1 cellular context compared by ENCODE assay signal in the genomic region with DNA sequence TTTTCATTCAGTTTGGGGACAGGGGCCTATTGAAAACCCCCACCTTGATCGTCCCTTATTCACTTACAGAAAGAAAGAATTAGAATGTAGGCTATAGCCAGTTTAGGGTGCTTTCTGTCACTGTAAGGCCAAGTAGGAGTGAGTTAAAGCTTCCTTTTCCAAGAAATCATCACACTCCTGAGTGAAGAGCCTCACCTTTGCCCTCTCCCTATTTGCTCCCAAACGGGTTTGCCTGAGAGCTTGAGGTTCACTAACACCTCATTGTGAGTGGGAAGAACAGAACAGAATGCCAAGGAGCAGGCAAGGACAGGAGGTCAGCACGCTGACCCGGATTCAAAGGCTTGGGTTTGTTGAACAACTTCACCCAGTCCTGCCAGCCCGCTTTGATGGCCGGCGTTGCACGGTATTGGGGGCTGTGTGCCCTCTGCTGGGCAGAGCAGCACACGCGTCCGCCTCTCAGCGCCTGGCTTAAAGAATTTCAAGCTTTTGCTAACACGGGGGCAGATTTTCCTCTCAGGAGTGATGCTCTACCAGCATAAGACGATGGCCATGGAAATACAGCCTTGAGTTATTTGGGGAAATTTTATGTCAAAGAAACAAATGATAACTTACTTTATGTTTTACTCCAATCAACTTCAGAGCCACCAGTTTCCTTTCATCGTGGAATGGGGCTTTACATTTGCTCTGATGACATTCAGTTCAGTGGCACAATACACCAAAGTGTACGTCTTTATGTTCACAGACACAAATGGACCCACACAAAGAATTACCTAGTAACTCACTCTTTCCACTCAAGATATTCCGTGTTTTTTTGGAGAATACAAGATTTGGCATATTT.
TF ChIP-seq lines count a peak whose summit lies in the region.

No MANE protein-coding gene starts in this region.

TF ChIP-seq in HepG2, 621 proteins besides CTCF, POLR2A, EP300 and RAD21 (continued from another document):
- TF ChIP-seq, protein P1, sequence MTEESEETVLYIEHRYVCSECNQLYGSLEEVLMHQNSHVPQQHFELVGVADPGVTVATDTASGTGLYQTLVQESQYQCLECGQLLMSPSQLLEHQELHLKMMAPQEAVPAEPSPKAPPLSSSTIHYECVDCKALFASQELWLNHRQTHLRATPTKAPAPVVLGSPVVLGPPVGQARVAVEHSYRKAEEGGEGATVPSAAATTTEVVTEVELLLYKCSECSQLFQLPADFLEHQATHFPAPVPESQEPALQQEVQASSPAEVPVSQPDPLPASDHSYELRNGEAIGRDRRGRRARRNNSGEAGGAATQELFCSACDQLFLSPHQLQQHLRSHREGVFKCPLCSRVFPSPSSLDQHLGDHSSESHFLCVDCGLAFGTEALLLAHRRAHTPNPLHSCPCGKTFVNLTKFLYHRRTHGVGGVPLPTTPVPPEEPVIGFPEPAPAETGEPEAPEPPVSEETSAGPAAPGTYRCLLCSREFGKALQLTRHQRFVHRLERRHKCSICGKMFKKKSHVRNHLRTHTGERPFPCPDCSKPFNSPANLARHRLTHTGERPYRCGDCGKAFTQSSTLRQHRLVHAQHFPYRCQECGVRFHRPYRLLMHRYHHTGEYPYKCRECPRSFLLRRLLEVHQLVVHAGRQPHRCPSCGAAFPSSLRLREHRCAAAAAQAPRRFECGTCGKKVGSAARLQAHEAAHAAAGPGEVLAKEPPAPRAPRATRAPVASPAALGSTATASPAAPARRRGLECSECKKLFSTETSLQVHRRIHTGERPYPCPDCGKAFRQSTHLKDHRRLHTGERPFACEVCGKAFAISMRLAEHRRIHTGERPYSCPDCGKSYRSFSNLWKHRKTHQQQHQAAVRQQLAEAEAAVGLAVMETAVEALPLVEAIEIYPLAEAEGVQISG (CRISPR knock-in tag; IDR thresholded peaks at IDR 0.05): peak; percentile 48
- TF ChIP-seq TARDBP (CRISPR knock-in tag; IDR thresholded peaks at IDR 0.05) (peak; percentile 60; the same call in 1 of the 2 replicates), ZNF614 (CRISPR knock-in tag; IDR thresholded peaks at IDR 0.05; ENCODE audit: borderline replicate concordance) (peak; percentile 23; the same call in 1 of the 2 replicates), ZNF547 (CRISPR knock-in tag; IDR thresholded peaks at IDR 0.05) (peak; percentile 46; the same call in 1 of the 2 replicates), HOXA3 (CRISPR knock-in tag; IDR thresholded peaks at IDR 0.05) (0 out of 2 replicates have a peak, but pooled peaks have one; percentile 45), ZBTB38 (CRISPR knock-in tag; IDR thresholded peaks at IDR 0.05) (peak; percentile 75; the same call in 1 of the 2 replicates), ZFP90 (CRISPR knock-in tag; IDR thresholded peaks at IDR 0.05; ENCODE audit: borderline replicate concordance) (0 out of 2 replicates have a peak, but pooled peaks have one; percentile 39), SMC3 (IDR thresholded peaks at IDR 0.05; ENCODE audit: low read length) (peak; percentile 77; the same call in 1 of the 2 replicates), SOX13 (IDR thresholded peaks at IDR 0.05) (no peak), SOX13 (CRISPR knock-in tag; conservative IDR thresholded peaks at IDR 0.05 in 1 of 2, IDR thresholded peaks at IDR 0.05 in 1 of 2) (peak in 1 of 2 experiments; percentile 41; a peak in 1 of 4 replicates), ZNF235 (CRISPR knock-in tag; IDR thresholded peaks at IDR 0.05; ENCODE audit: borderline replicate concordance) (no peak), BORCS8-MEF2B (CRISPR knock-in tag; IDR thresholded peaks at IDR 0.05) (peak; percentile 74; the same call in 1 of the 2 replicates)
- TF ChIP-seq, protein P2, sequence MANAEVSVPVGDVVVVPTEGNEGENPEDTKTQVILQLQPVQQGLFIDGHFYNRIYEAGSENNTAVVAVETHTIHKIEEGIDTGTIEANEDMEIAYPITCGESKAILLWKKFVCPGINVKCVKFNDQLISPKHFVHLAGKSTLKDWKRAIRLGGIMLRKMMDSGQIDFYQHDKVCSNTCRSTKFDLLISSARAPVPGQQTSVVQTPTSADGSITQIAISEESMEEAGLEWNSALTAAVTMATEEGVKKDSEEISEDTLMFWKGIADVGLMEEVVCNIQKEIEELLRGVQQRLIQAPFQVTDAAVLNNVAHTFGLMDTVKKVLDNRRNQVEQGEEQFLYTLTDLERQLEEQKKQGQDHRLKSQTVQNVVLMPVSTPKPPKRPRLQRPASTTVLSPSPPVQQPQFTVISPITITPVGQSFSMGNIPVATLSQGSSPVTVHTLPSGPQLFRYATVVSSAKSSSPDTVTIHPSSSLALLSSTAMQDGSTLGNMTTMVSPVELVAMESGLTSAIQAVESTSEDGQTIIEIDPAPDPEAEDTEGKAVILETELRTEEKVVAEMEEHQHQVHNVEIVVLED (CRISPR knock-in tag; IDR thresholded peaks at IDR 0.05; ENCODE audit: borderline replicate concordance): peak; percentile 30; the same call in 1 of the 2 replicates
- TF ChIP-seq, protein P3, sequence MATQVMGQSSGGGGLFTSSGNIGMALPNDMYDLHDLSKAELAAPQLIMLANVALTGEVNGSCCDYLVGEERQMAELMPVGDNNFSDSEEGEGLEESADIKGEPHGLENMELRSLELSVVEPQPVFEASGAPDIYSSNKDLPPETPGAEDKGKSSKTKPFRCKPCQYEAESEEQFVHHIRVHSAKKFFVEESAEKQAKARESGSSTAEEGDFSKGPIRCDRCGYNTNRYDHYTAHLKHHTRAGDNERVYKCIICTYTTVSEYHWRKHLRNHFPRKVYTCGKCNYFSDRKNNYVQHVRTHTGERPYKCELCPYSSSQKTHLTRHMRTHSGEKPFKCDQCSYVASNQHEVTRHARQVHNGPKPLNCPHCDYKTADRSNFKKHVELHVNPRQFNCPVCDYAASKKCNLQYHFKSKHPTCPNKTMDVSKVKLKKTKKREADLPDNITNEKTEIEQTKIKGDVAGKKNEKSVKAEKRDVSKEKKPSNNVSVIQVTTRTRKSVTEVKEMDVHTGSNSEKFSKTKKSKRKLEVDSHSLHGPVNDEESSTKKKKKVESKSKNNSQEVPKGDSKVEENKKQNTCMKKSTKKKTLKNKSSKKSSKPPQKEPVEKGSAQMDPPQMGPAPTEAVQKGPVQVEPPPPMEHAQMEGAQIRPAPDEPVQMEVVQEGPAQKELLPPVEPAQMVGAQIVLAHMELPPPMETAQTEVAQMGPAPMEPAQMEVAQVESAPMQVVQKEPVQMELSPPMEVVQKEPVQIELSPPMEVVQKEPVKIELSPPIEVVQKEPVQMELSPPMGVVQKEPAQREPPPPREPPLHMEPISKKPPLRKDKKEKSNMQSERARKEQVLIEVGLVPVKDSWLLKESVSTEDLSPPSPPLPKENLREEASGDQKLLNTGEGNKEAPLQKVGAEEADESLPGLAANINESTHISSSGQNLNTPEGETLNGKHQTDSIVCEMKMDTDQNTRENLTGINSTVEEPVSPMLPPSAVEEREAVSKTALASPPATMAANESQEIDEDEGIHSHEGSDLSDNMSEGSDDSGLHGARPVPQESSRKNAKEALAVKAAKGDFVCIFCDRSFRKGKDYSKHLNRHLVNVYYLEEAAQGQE (IDR thresholded peaks at IDR 0.05; ENCODE audit: borderline replicate concordance in 1 of 2, low read depth in 1 of 2, low read length in 2 of 2): no peak
- TF ChIP-seq, protein P4, sequence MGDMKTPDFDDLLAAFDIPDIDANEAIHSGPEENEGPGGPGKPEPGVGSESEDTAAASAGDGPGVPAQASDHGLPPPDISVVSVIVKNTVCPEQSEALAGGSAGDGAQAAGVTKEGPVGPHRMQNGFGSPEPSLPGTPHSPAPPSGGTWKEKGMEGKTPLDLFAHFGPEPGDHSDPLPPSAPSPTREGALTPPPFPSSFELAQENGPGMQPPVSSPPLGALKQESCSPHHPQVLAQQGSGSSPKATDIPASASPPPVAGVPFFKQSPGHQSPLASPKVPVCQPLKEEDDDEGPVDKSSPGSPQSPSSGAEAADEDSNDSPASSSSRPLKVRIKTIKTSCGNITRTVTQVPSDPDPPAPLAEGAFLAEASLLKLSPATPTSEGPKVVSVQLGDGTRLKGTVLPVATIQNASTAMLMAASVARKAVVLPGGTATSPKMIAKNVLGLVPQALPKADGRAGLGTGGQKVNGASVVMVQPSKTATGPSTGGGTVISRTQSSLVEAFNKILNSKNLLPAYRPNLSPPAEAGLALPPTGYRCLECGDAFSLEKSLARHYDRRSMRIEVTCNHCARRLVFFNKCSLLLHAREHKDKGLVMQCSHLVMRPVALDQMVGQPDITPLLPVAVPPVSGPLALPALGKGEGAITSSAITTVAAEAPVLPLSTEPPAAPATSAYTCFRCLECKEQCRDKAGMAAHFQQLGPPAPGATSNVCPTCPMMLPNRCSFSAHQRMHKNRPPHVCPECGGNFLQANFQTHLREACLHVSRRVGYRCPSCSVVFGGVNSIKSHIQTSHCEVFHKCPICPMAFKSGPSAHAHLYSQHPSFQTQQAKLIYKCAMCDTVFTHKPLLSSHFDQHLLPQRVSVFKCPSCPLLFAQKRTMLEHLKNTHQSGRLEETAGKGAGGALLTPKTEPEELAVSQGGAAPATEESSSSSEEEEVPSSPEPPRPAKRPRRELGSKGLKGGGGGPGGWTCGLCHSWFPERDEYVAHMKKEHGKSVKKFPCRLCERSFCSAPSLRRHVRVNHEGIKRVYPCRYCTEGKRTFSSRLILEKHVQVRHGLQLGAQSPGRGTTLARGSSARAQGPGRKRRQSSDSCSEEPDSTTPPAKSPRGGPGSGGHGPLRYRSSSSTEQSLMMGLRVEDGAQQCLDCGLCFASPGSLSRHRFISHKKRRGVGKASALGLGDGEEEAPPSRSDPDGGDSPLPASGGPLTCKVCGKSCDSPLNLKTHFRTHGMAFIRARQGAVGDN (CRISPR knock-in tag; IDR thresholded peaks at IDR 0.05): peak; percentile 68
- TF ChIP-seq, protein P5, sequence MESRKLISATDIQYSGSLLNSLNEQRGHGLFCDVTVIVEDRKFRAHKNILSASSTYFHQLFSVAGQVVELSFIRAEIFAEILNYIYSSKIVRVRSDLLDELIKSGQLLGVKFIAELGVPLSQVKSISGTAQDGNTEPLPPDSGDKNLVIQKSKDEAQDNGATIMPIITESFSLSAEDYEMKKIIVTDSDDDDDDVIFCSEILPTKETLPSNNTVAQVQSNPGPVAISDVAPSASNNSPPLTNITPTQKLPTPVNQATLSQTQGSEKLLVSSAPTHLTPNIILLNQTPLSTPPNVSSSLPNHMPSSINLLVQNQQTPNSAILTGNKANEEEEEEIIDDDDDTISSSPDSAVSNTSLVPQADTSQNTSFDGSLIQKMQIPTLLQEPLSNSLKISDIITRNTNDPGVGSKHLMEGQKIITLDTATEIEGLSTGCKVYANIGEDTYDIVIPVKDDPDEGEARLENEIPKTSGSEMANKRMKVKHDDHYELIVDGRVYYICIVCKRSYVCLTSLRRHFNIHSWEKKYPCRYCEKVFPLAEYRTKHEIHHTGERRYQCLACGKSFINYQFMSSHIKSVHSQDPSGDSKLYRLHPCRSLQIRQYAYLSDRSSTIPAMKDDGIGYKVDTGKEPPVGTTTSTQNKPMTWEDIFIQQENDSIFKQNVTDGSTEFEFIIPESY (CRISPR knock-in tag; IDR thresholded peaks at IDR 0.05): peak; percentile 91
- TF ChIP-seq, protein P6, sequence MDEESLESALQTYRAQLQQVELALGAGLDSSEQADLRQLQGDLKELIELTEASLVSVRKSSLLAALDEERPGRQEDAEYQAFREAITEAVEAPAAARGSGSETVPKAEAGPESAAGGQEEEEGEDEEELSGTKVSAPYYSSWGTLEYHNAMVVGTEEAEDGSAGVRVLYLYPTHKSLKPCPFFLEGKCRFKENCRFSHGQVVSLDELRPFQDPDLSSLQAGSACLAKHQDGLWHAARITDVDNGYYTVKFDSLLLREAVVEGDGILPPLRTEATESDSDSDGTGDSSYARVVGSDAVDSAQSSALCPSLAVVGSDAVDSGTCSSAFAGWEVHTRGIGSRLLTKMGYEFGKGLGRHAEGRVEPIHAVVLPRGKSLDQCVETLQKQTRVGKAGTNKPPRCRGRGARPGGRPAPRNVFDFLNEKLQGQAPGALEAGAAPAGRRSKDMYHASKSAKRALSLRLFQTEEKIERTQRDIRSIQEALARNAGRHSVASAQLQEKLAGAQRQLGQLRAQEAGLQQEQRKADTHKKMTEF (CRISPR knock-in tag; IDR thresholded peaks at IDR 0.05): 0 out of 2 replicates have a peak, but pooled peaks have one; percentile 34
- TF ChIP-seq, protein P7, sequence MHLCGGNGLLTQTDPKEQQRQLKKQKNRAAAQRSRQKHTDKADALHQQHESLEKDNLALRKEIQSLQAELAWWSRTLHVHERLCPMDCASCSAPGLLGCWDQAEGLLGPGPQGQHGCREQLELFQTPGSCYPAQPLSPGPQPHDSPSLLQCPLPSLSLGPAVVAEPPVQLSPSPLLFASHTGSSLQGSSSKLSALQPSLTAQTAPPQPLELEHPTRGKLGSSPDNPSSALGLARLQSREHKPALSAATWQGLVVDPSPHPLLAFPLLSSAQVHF (CRISPR knock-in tag; IDR thresholded peaks at IDR 0.05): no peak
